ENCODE assay signal across 8 cellular contexts in genomic region chr17:17680477-17681186, GRCh38. TPM values are rescaled to one million over a fixed set of nuclear protein-coding genes. Genes with fewer than 3 reads are reported as not detected.
DNase-seq lines count a peak whose midpoint lies in the region; ATAC-seq, FAIRE-seq and TF ChIP-seq lines count a peak whose summit lies in the region.

No MANE protein-coding gene starts in this region.

- peaks cover 11 to 36% (median 27%) of the 10 kb centered on the region in 11 experiments; a peak in 21 of 22 replicates for H4K20me1 ChIP-seq in BLaER1 treated with 17β-estradiol and CSF1 and Interleukin-3, amounts not matched to agents 10 nM and 100 nM
- H4K20me1 ChIP-seq in KMS-11 (ENCODE audit: insufficient read depth): no peaks in the 10 kb centered on the region

- peak overlapping the region in 8 of 11 experiments; percentile 93 to 97 (median 96); a peak in 11 of 22 replicates for H3K9ac ChIP-seq in BLaER1 treated with 17β-estradiol and CSF1 and Interleukin-3, amounts not matched to agents 10 nM and 100 nM
- no peak overlapping the region for H3K9ac ChIP-seq in KMS-11

- peak overlapping the region; percentile 17 for H3K27ac Mint-ChIP-seq in chondrocyte (ENCODE audit: unreplicated experiment)
- H3K27ac Mint-ChIP-seq in nephron progenitor cell: no peak overlapping the region

- peaks cover 29 to 49% (median 45%) of the 10 kb centered on the region in 10 experiments for H3K4me1 ChIP-seq in BLaER1 treated with 17β-estradiol and CSF1 and Interleukin-3, amounts not matched to agents 10 nM and 100 nM
- H3K4me1 ChIP-seq in KMS-11 (ENCODE audit: low read depth, poor library complexity, severe bottlenecking): peaks cover 34% of the 10 kb centered on the region

- H3K4me1 Mint-ChIP-seq in chondrocyte (ENCODE audit: low read depth): peaks cover 34% of the 10 kb centered on the region
- peaks cover 53% of the 10 kb centered on the region for H3K4me1 Mint-ChIP-seq in nephron progenitor cell

- peak overlapping the region; percentile 52 to 99 (median 98); a peak in 20 of 22 replicates for H3K4me2 ChIP-seq in BLaER1 treated with 17β-estradiol and CSF1 and Interleukin-3, amounts not matched to agents 10 nM and 100 nM
- 0 out of 2 replicates have a peak overlapping the region, but pooled peaks have one; percentile 33 for H3K4me2 ChIP-seq in KMS-11

- ATAC-seq in HG03139 (IDR thresholded peaks at IDR 0.05; ENCODE audit: unreplicated experiment) (no peak), HG03280 (IDR thresholded peaks at IDR 0.05; ENCODE audit: unreplicated experiment) (no peak)

- DNase-seq in chondrocyte (ENCODE audit: low spot score) (no peak), nephron progenitor cell (no peak), NCI-H187 (lab: John Stamatoyannopoulos, UW) (no peak), urothelium cell line (ENCODE audit: low spot score) (no peak)

- H3K79me2 ChIP-seq in KMS-11 (ENCODE audit: insufficient read depth, low read depth): peaks cover 29% of the 10 kb centered on the region

- peak overlapping the region in 9 of 10 experiments; percentile 72 to 92 (median 87); a peak in 16 of 20 replicates for H3K4me3 ChIP-seq in BLaER1 treated with 17β-estradiol and CSF1 and Interleukin-3, amounts not matched to agents 10 nM and 100 nM
- H3K4me3 ChIP-seq in KMS-11 (IDR thresholded peaks at IDR 0.05; ENCODE audit: insufficient read depth, low read depth, low read length): no peak overlapping the region

- H3K27me3 Mint-ChIP-seq in chondrocyte (ENCODE audit: low read depth) (peaks cover 4% of the 10 kb centered on the region), nephron progenitor cell (ENCODE audit: low read depth, poor library complexity) (peaks cover 46% of the 10 kb centered on the region)

- H2AFZ ChIP-seq in KMS-11 (ENCODE audit: low read depth): peak overlapping the region; percentile 40

- H3K27ac ChIP-seq in BLaER1 treated with 17β-estradiol and CSF1 and Interleukin-3, amounts not matched to agents 10 nM and 100 nM: peak overlapping the region in 1 of 11 experiments; percentile 94; a peak in 2 of 22 replicates
- H3K27ac ChIP-seq in KMS-11: no peak overlapping the region

- TF ChIP-seq CTCF in KMS-11 (conservative IDR thresholded peaks at IDR 0.05; ENCODE audit: low read depth, low read length) (0 out of 2 replicates have a peak, but pooled peaks have one; percentile 41), chondrocyte (IDR thresholded peaks at IDR 0.05) (no peak), nephron progenitor cell (IDR thresholded peaks at IDR 0.05) (no peak)

- H3K9me3 ChIP-seq in BLaER1 treated with 17β-estradiol and CSF1 and Interleukin-3, amounts not matched to agents 10 nM and 100 nM (replicated peaks in 1 of 11): no peaks in the 10 kb centered on the region

- H3K36me3 ChIP-seq in BLaER1 treated with 17β-estradiol and CSF1 and Interleukin-3, amounts not matched to agents 10 nM and 100 nM: peaks cover 0 to 21% (median 5%) of the 10 kb centered on the region in 11 experiments; a peak in 7 of 22 replicates
- H3K36me3 ChIP-seq in KMS-11 (ENCODE audit: insufficient read depth): no peaks in the 10 kb centered on the region

- H3K9me3 Mint-ChIP-seq in chondrocyte (ENCODE audit: low read depth): no peaks in the 10 kb centered on the region
- no peaks in the 10 kb centered on the region for H3K9me3 Mint-ChIP-seq in nephron progenitor cell

- FAIRE-seq in urothelium cell line (lab: Jason Lieb, UNC): no peak

- H3K4me3 Mint-ChIP-seq in chondrocyte (ENCODE audit: unreplicated experiment) (no peak overlapping the region), nephron progenitor cell (peak overlapping the region; percentile 66)

- H3K27me3 ChIP-seq in BLaER1 treated with 17β-estradiol and CSF1 and Interleukin-3, amounts not matched to agents 10 nM and 100 nM: no peaks in the 10 kb centered on the region
- no peaks in the 10 kb centered on the region for H3K27me3 ChIP-seq in KMS-11 (ENCODE audit: insufficient read depth, low read depth)

- H3K36me3 Mint-ChIP-seq in chondrocyte (ENCODE audit: low read depth): no peaks in the 10 kb centered on the region
- H3K36me3 Mint-ChIP-seq in nephron progenitor cell (ENCODE audit: low read depth): no peaks in the 10 kb centered on the region

RNA-seq across cellular contexts. Expression of gene RAI1, which starts 0.6 kb away (rescaled TPM):
- total RNA-seq in chondrocyte: 24.0 to 28.7 TPM (median 28.6 TPM) in 3 replicates
